Comparison of ENCODE assay signal across 12 cellular contexts in the genomic region with DNA sequence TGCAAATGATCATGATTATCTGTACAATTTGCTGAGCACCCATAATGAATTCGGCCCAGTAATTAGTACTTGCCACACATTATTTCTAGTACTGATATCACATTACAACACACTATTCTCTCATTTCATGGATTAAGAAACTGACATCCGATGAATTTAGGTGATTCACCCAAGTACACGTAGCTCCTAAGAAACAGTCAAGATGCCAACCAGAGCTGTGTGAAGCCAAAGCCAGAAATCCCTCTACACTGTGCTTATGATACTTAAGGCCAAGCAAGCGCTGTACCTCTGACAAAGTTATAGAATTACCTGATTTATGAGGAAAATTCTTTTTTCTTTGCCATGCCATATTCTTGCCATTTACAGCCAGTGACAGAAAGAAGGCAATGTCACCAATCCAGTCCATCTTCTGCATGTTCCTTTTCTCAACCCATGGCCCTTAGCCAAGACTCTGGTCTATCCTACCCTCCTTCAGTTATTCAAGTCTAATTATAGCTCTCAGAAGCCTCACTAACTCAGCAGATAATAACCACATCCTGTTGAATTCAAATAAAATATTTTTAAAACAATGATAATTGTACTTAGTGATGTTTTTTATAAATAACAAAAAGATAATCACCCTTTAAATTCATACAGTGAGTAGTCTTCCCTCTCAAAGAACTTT.
DNase-seq lines count a peak whose midpoint lies in the region; ATAC-seq, FAIRE-seq and TF ChIP-seq lines count a peak whose summit lies in the region.
"Had no signal": no experiment of that assay in that cellular context is flagged by ENCODE, and none has a peak within 500 bp of the region (broad histone marks: within the 10 kb centered on the region; RNA-seq: fewer than 3 reads in every experiment).

No MANE protein-coding gene starts in this region.

- no peak overlapping the region for H2AFZ ChIP-seq in K562 (ENCODE audit: low read depth, low read length)

- H3K79me2 ChIP-seq in K562 (ENCODE audit: control insufficient read depth, insufficient read depth, low read length), result no peaks in the 10 kb centered on the region

- TF ChIP-seq EP300 in K562 (IDR thresholded peaks at IDR 0.05; ENCODE audit: low read length), result no peak

- no peaks in the 10 kb centered on the region for H3K27me3 ChIP-seq in K562 (ENCODE audit: control insufficient read depth in 2 of 2, insufficient read depth in 2 of 2, low read length in 2 of 2)
- H3K27me3 ChIP-seq in small intestine (ENCODE audit: control insufficient read depth in 2 of 2, insufficient read depth in 2 of 2, low read length in 2 of 2), result no peaks in the 10 kb centered on the region
- H3K27me3 ChIP-seq: upper lobe of left lung had no signal

- FAIRE-seq in K562 (lab: Jason Lieb, UNC) (peak; percentile 6), small intestine (lab: Jason Lieb, UNC) (no peak)
- FAIRE-seq: A549 had no signal

- ATAC-seq in K562, result no peak
- no peak for ATAC-seq in HG02759 (IDR thresholded peaks at IDR 0.05; ENCODE audit: unreplicated experiment)
- ATAC-seq: A549 had no signal

- H4K20me1 ChIP-seq in K562 (replicated peaks; ENCODE audit: control insufficient read depth, insufficient read depth, low read length), result no peaks in the 10 kb centered on the region

- no peaks in the 10 kb centered on the region for H3K9me1 ChIP-seq in K562 (ENCODE audit: control insufficient read depth, insufficient read depth, low read length)

- intact Hi-C loops in K562 (cut with micrococcal nuclease), result no loop called here

- H3K4me1 ChIP-seq in K562 (replicated peaks in 1 of 2; ENCODE audit: control insufficient read depth in 2 of 2, insufficient read depth in 2 of 2, low read length in 2 of 2), result no peaks in the 10 kb centered on the region
- no peaks in the 10 kb centered on the region for H3K4me1 ChIP-seq in small intestine (ENCODE audit: control insufficient read depth in 2 of 2, insufficient read depth in 1 of 2, low read depth in 1 of 2, low read length in 1 of 2)
- H3K4me1 ChIP-seq: A549 had no signal

- H3K27ac Mint-ChIP-seq in activated CD4-positive, alpha-beta T cell treated with anti-CD3 and anti-CD28 coated beads, Interleukin-2, amount 10 ng/mL, durations not matched to agents 7 days and 5 days, result peak overlapping the region; percentile 90

- H3K27ac ChIP-seq in K562 (ENCODE audit: extremely low read depth, low read depth, low read length) (no peak overlapping the region), small intestine (ENCODE audit: low read depth in 1 of 2, low read length in 1 of 2) (no peak overlapping the region)
- H3K27ac ChIP-seq: A549 had no signal

- H3K4me3 ChIP-seq in K562, result no peak overlapping the region
- no peak overlapping the region for H3K4me3 ChIP-seq in small intestine (ENCODE audit: low read depth in 1 of 2, low read length in 2 of 2)
- H3K4me3 ChIP-seq: A549, upper lobe of left lung had no signal

- 1% methylated on average over 4 of the region's 4 CpGs for WGBS in K562 (ENCODE audit: insufficient coverage, low coverage, missing lambda C conversion rate)
- WGBS in small intestine, 3 donors, result 93 to 95% (median 93%) methylated on average over 4 of the region's 4 CpGs

- no TSS peak for BruUV-seq in K562 (replicated peaks; lab: Mats Ljungman, UMichigan)

- TF ChIP-seq CTCF in K562 (IDR thresholded peaks at IDR 0.05 in 2 of 3, conservative IDR thresholded peaks at IDR 0.05 in 1 of 3; ENCODE audit: insufficient read depth in 2 of 3, low read depth in 1 of 3, low read length in 3 of 3), result no peak

- POLR2A ChIA-PET in activated CD4-positive, alpha-beta T cell treated with anti-CD3 and anti-CD28 coated beads, Interleukin-2, amount 10 ng/mL, durations not matched to agents 7 days and 5 days (lab: Charles Lee), result interaction anchor here (0.6 kb wide), 1 partner anchor 84 kb away, joined by 3 read pairs; no protein-coding TSS in a partner anchor
- POLR2A ChIA-PET in K562 (lab: Yijun Ruan, JAX), result interaction anchor here (1.1 kb wide), 1 partner anchor 26 kb away, joined by 3 read pairs; no protein-coding TSS in a partner anchor

- peaks cover 31% of the 10 kb centered on the region for H3K4me1 Mint-ChIP-seq in activated CD4-positive, alpha-beta T cell treated with anti-CD3 and anti-CD28 coated beads, Interleukin-2, amount 10 ng/mL, durations not matched to agents 7 days and 5 days

- no peaks in the 10 kb centered on the region for H3K27me3 Mint-ChIP-seq in activated CD4-positive, alpha-beta T cell treated with anti-CD3 and anti-CD28 coated beads, Interleukin-2, amount 10 ng/mL, durations not matched to agents 7 days and 5 days

- no peak for TF ChIP-seq POLR2A in K562 (conservative IDR thresholded peaks at IDR 0.05)

- in situ Hi-C loops in K562 (cut with MboI), result no loop called here

- H3K9me3 ChIP-seq in K562 (replicated peaks; ENCODE audit: control insufficient read depth, insufficient read depth, low read depth, low read length) (no peaks in the 10 kb centered on the region), small intestine (ENCODE audit: control insufficient read depth, low read depth) (no peaks in the 10 kb centered on the region)
- H3K9me3 ChIP-seq: A549, upper lobe of left lung had no signal

- TF ChIP-seq RAD21 in K562 (CRISPR knock-in tag; conservative IDR thresholded peaks at IDR 0.05 in 1 of 2, IDR thresholded peaks at IDR 0.05 in 1 of 2), result no peak

- H3K4me3 Mint-ChIP-seq in activated CD4-positive, alpha-beta T cell treated with anti-CD3 and anti-CD28 coated beads, Interleukin-2, amount 10 ng/mL, durations not matched to agents 7 days and 5 days, result no peak overlapping the region

- H3K36me3 ChIP-seq in K562 (ENCODE audit: control insufficient read depth, insufficient read depth, low read length) (no peaks in the 10 kb centered on the region), small intestine (ENCODE audit: control insufficient read depth in 2 of 2, insufficient read depth in 2 of 2, low read length in 2 of 2) (no peaks in the 10 kb centered on the region)
- H3K36me3 ChIP-seq: upper lobe of left lung had no signal

- no peak overlapping the region for H3K4me2 ChIP-seq in K562 (ENCODE audit: insufficient read depth, low read length)
- H3K4me2 ChIP-seq: A549 had no signal

- no peaks in the 10 kb centered on the region for H3K9me3 Mint-ChIP-seq in activated CD4-positive, alpha-beta T cell treated with anti-CD3 and anti-CD28 coated beads, Interleukin-2, amount 10 ng/mL, durations not matched to agents 7 days and 5 days

- H3K9ac ChIP-seq in K562 (ENCODE audit: insufficient read depth in 1 of 2, low read depth in 2 of 2, low read length in 2 of 2), result no peak overlapping the region

- CTCF ChIA-PET in activated CD4-positive, alpha-beta T cell treated with anti-CD3 and anti-CD28 coated beads, Interleukin-2, amount 10 ng/mL, durations not matched to agents 7 days and 5 days (lab: Charles Lee), result no interaction called here
- CTCF ChIA-PET in K562 (lab: Yijun Ruan, JAX; ENCODE audit: low intra/inter-chr PET ratio), result no interaction called here

- no peak for DNase-seq in activated CD4-positive, alpha-beta T cell treated with anti-CD3 and anti-CD28 coated beads, Interleukin-2, amount 10 ng/mL, durations not matched to agents 7 days and 5 days
- DNase-seq in activated CD4-positive, alpha-beta T cell treated with anti-CD3 and anti-CD28 coated beads, Interleukin-2, amount 50 U/mL, for 48 hours, result no peak
- DNase-seq in NOMO-1 treated with DMSO at 0.1 percent for 48 hours (lab: John Stamatoyannopoulos, UW; ENCODE audit: unreplicated experiment) (peak; percentile 83), K562 (ENCODE audit: extremely low read depth in 1 of 4, low spot score in 3 of 4) (no peak), small intestine (peak; percentile 51), NCI-H510A (lab: John Stamatoyannopoulos, UW) (no peak), epidermal melanocyte (ENCODE audit: insufficient read length, low spot score) (no peak)
- DNase-seq: cortex of kidney; stimulated activated CD4-positive, alpha-beta T cell treated with anti-CD3 and anti-CD28 coated beads, Interleukin-4, amount 100 ng/mL, for 24 hours had no signal

- H3K36me3 Mint-ChIP-seq in activated CD4-positive, alpha-beta T cell treated with anti-CD3 and anti-CD28 coated beads, Interleukin-2, amount 10 ng/mL, durations not matched to agents 7 days and 5 days (ENCODE audit: low read depth), result peaks cover 3% of the 10 kb centered on the region

TF ChIP-seq in K562, 482 proteins besides CTCF, POLR2A, EP300 and RAD21:
- TF ChIP-seq NBN (IDR thresholded peaks at IDR 0.05; ENCODE audit: low read depth), result no peak
- TF ChIP-seq, protein P1, sequence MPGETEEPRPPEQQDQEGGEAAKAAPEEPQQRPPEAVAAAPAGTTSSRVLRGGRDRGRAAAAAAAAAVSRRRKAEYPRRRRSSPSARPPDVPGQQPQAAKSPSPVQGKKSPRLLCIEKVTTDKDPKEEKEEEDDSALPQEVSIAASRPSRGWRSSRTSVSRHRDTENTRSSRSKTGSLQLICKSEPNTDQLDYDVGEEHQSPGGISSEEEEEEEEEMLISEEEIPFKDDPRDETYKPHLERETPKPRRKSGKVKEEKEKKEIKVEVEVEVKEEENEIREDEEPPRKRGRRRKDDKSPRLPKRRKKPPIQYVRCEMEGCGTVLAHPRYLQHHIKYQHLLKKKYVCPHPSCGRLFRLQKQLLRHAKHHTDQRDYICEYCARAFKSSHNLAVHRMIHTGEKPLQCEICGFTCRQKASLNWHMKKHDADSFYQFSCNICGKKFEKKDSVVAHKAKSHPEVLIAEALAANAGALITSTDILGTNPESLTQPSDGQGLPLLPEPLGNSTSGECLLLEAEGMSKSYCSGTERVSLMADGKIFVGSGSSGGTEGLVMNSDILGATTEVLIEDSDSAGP (CRISPR knock-in tag; IDR thresholded peaks at IDR 0.05), result no peak

Comparison
In these comparisons a context has a peak if more than half of its experiments do, and no peak if none do; other contexts are left out.
1. DNase-seq: peak in NOMO-1 treated with DMSO at 0.1 percent for 48 hours (single experiment) and small intestine (single experiment); none in activated CD4-positive, alpha-beta T cell treated with anti-CD3 and anti-CD28 coated beads, Interleukin-2, amount 10 ng/mL, durations not matched to agents 7 days and 5 days (single experiment), activated CD4-positive, alpha-beta T cell treated with anti-CD3 and anti-CD28 coated beads, Interleukin-2, amount 50 U/mL, for 48 hours (0 of 2), K562 (0 of 4), NCI-H510A (single experiment) and epidermal melanocyte (single experiment).